ENCODE assay signal across 17 cellular contexts in the genomic region with DNA sequence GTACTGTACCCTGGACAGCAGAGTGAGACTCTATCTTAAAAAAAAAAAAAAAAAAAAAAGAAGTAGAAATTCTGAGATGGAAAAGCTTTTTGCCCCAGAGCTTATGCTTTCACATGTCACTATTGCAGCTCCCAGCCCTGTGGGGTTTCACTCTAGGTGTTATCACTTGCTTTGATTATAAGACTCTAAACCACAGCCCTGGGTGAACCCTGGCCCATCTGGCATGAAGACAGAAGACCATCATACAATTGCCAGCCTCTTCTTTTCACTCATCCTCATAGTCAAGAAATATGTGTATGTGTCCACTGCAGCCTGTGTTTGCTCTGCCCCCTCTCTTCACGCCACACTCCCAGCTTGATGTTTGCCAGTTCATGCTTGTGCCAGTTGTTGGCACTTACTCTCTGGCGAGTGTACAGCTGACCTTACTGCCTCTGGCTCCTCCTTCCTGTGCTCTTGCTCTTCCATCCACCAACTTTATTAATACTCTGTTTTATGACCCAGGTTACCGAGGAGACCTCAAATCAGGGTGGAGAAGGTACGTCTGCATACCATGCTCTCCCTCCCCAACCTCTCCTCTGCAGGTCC.
"Had no signal": no experiment of that assay in that cellular context is flagged by ENCODE, and none has a peak within 500 bp of the region (broad histone marks: within the 10 kb centered on the region; RNA-seq: fewer than 3 reads in every experiment).

No MANE protein-coding gene starts in this region.

- H3K4me3 Mint-ChIP-seq: activated naive CD8-positive, alpha-beta T cell treated with anti-CD3 and anti-CD28 coated beads for 36 hours; activated T-helper 1 cell treated with anti-CD3 and anti-CD28 coated beads, Interleukin-12 subunit alpha, Interleukin-12 subunit beta, Interleukin-2, Interleukin-4 antibody, amounts not matched to agents 30 ng/mL and 10 ng/mL and 1 ng/mL, durations not matched to agents 14 hours and 24 hours and 36 hours; natural killer cell treated with Interleukin-12 subunit alpha and Interleukin-12 subunit beta and Interleukin-15 and Interleukin-18, amount 100 ng/mL, for 72 hours had no signal

- H3K27me3 Mint-ChIP-seq: activated naive CD8-positive, alpha-beta T cell treated with anti-CD3 and anti-CD28 coated beads for 36 hours had no signal

- H3K9me3 Mint-ChIP-seq: activated naive CD8-positive, alpha-beta T cell treated with anti-CD3 and anti-CD28 coated beads for 36 hours; activated T-helper 1 cell treated with anti-CD3 and anti-CD28 coated beads, Interleukin-12 subunit alpha, Interleukin-12 subunit beta, Interleukin-2, Interleukin-4 antibody, amounts not matched to agents 30 ng/mL and 10 ng/mL and 1 ng/mL, durations not matched to agents 14 hours and 24 hours and 36 hours; natural killer cell treated with Interleukin-12 subunit alpha and Interleukin-12 subunit beta and Interleukin-15 and Interleukin-18, amount 100 ng/mL, for 72 hours had no signal

- ATAC-seq: body of pancreas, gastroesophageal sphincter, left lung had no signal

- H3K36me3 Mint-ChIP-seq: activated naive CD8-positive, alpha-beta T cell treated with anti-CD3 and anti-CD28 coated beads for 36 hours; natural killer cell treated with Interleukin-12 subunit alpha and Interleukin-12 subunit beta and Interleukin-15 and Interleukin-18, amount 100 ng/mL, for 72 hours had no signal

- H3K27ac Mint-ChIP-seq: activated naive CD8-positive, alpha-beta T cell treated with anti-CD3 and anti-CD28 coated beads for 36 hours; activated T-helper 1 cell treated with anti-CD3 and anti-CD28 coated beads, Interleukin-12 subunit alpha, Interleukin-12 subunit beta, Interleukin-2, Interleukin-4 antibody, amounts not matched to agents 30 ng/mL and 10 ng/mL and 1 ng/mL, durations not matched to agents 14 hours and 24 hours and 36 hours; natural killer cell treated with Interleukin-12 subunit alpha and Interleukin-12 subunit beta and Interleukin-15 and Interleukin-18, amount 100 ng/mL, for 72 hours had no signal

- DNase-seq: activated CD4-positive, alpha-beta T cell treated with anti-CD3 and anti-CD28 coated beads, Interleukin-2, amount 50 U/mL, for 1 hour; activated CD8-positive, alpha-beta memory T cell treated with anti-CD3 and anti-CD28 coated beads for 24 hours; activated naive CD8-positive, alpha-beta T cell treated with anti-CD3 and anti-CD28 coated beads for 36 hours; amygdala; central memory CD4-positive, alpha-beta T cell; colonic mucosa; left lung; mesenchymal stem cell; retina; stimulated activated CD4-positive, alpha-beta T cell treated with anti-CD3 and anti-CD28 coated beads, Interleukin-15, amount 100 ng/mL, for 24 hours; stimulated activated CD4-positive, alpha-beta T cell treated with anti-CD3 and anti-CD28 coated beads, Interleukin-4, amount 100 ng/mL, for 1 hour; stimulated activated naive CD4-positive, alpha-beta T cell; upper lobe of left lung had no signal
